ENCODE assay signal across 29 cellular contexts in the genomic region with DNA sequence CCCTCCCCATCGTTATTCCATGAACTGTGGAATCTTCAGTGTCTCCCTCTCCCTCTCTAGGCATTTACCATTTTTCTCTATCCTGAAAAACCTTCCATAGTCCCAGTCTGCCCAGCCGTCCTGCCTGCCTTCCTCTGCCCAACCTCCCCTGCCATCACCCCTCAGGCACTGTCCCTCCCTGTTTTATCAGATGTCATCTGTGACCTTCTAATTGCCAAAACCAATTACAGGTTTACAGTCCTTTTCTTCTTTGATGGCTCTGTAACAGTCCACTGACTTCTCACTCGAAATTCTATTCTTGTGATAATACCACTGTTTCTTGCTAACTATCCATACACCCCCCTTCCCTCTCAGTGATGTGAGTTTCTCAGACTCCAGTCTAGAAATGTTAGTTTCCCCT. TPM values are rescaled to one million over a fixed set of nuclear protein-coding genes. Genes with fewer than 3 reads are reported as not detected.
DNase-seq lines count a peak whose midpoint lies in the region; ATAC-seq and TF ChIP-seq lines count a peak whose summit lies in the region.
"Had no signal": no experiment of that assay in that cellular context is flagged by ENCODE, and none has a peak within 500 bp of the region (broad histone marks: within the 10 kb centered on the region; RNA-seq: fewer than 3 reads in every experiment).

No MANE protein-coding gene starts in this region.

- H3K4me1 Mint-ChIP-seq in T-helper 1 cell treated with Interleukin-12 subunit alpha and Interleukin-12 subunit beta and Interleukin-4 antibody, amounts not matched to agents 30 μg/mL and 1 μg/mL, for 36 hours (ENCODE audit: low read depth) = peaks cover 29% of the 10 kb centered on the region
- H3K4me1 Mint-ChIP-seq in dendritic cell treated with granulocyte-macrophage colony-stimulating factor and Interleukin-4, amounts not matched to agents 40 ng/mL and 50 ng/mL, for 4 days (ENCODE audit: low read depth) = peaks cover 35% of the 10 kb centered on the region
- H3K4me1 Mint-ChIP-seq in osteocyte (ENCODE audit: unreplicated experiment) = peaks cover 16% of the 10 kb centered on the region

- H3K79me2 ChIP-seq in Karpas-422 (ENCODE audit: low read length) = peaks cover 23% of the 10 kb centered on the region

- H3K27ac ChIP-seq in Karpas-422 (ENCODE audit: low read length) = no peak overlapping the region
- H3K27ac ChIP-seq: lower lobe of right lung, prostate gland, RWPE1, stomach, tibial artery, VCaP had no signal

- no peaks in the 10 kb centered on the region for H3K9me3 Mint-ChIP-seq in T-helper 1 cell treated with Interleukin-12 subunit alpha and Interleukin-12 subunit beta and Interleukin-4 antibody, amounts not matched to agents 30 μg/mL and 1 μg/mL, for 36 hours
- no peaks in the 10 kb centered on the region for H3K9me3 Mint-ChIP-seq in dendritic cell treated with granulocyte-macrophage colony-stimulating factor and Interleukin-4, amounts not matched to agents 40 ng/mL and 50 ng/mL, for 4 days
- H3K9me3 Mint-ChIP-seq in osteocyte (ENCODE audit: unreplicated experiment) = no peaks in the 10 kb centered on the region
- H3K9me3 Mint-ChIP-seq: activated CD4-positive, alpha-beta T cell treated with anti-CD3 and anti-CD28 coated beads, Interleukin-2, amount 10 ng/mL, durations not matched to agents 24 days and 14 days; activated naive CD4-positive, alpha-beta T cell treated with anti-CD3 and anti-CD28 coated beads, Interleukin-2, amount 10 ng/mL, durations not matched to agents 7 days and 5 days; activated T-cell treated with anti-CD3 and anti-CD28 coated beads, Interleukin-2, amount 50 U/mL, for 72 hours; endodermal cell had no signal

- H3K4me1 ChIP-seq in Karpas-422 (ENCODE audit: low read length) = peaks cover 32% of the 10 kb centered on the region
- H3K4me1 ChIP-seq: prostate gland had no signal

- H3K36me3 Mint-ChIP-seq in T-helper 1 cell treated with Interleukin-12 subunit alpha and Interleukin-12 subunit beta and Interleukin-4 antibody, amounts not matched to agents 30 μg/mL and 1 μg/mL, for 36 hours (ENCODE audit: low read depth) = no peaks in the 10 kb centered on the region
- peaks cover 13% of the 10 kb centered on the region for H3K36me3 Mint-ChIP-seq in dendritic cell treated with granulocyte-macrophage colony-stimulating factor and Interleukin-4, amounts not matched to agents 40 ng/mL and 50 ng/mL, for 4 days (ENCODE audit: low read depth)
- H3K36me3 Mint-ChIP-seq in osteocyte (ENCODE audit: unreplicated experiment) = no peaks in the 10 kb centered on the region

- no peaks in the 10 kb centered on the region for H3K27me3 ChIP-seq in Karpas-422 (ENCODE audit: low read length)
- H3K27me3 ChIP-seq: MG63, stomach, tibial artery had no signal

- intact Hi-C loops in dendritic cell treated with granulocyte-macrophage colony-stimulating factor and Interleukin-4, amounts not matched to agents 40 ng/mL and 50 ng/mL, for 4 days (cut with micrococcal nuclease) = loop anchor here (5.0 kb wide), 2 partner anchors 54 to 99 kb away; no protein-coding TSS in a partner anchor

- H3K9me3 ChIP-seq in Karpas-422 (ENCODE audit: low read length) = no peaks in the 10 kb centered on the region
- H3K9me3 ChIP-seq: lower lobe of right lung, MG63, prostate gland, stomach, tibial artery had no signal

- no peak for DNase-seq in T-helper 1 cell
- DNase-seq in Karpas-422 = no peak
- DNase-seq in osteocyte (ENCODE audit: extremely low spot score, unreplicated experiment) = no peak
- DNase-seq in stimulated activated CD4-positive, alpha-beta T cell treated with anti-CD3 and anti-CD28 coated beads, Interleukin-1b, Interleukin-23, amount 100 ng/mL, for 48 hours = no peak
- DNase-seq in activated T-cell treated with anti-CD3 and anti-CD28 coated beads, Interleukin-2, amount 50 U/mL, for 48 hours = no peak
- DNase-seq: activated CD4-positive, alpha-beta T cell treated with anti-CD3 and anti-CD28 coated beads, Interleukin-2, amount 10 ng/mL, durations not matched to agents 24 days and 14 days; activated naive CD4-positive, alpha-beta T cell treated with anti-CD3 and anti-CD28 coated beads, Interleukin-2, amount 10 ng/mL, durations not matched to agents 7 days and 5 days; activated T-cell treated with anti-CD3 and anti-CD28 coated beads, Interleukin-2, amount 50 U/mL, for 72 hours; anterior cingulate cortex; cortex of kidney; endodermal cell; foreskin fibroblast; GF-D8; H7; head of caudate nucleus; kidney glomerular epithelial cell; lower lobe of right lung; MG63; NCI-H2081; stomach; T-helper 9 cell; tibial artery had no signal

- peaks cover 19% of the 10 kb centered on the region; the same call in 1 of the 2 replicates for H4K20me1 ChIP-seq in Karpas-422 (ENCODE audit: insufficient read depth, low read depth, low read length)

- peak overlapping the region; percentile 29 for H3K4me3 Mint-ChIP-seq in T-helper 1 cell treated with Interleukin-12 subunit alpha and Interleukin-12 subunit beta and Interleukin-4 antibody, amounts not matched to agents 30 μg/mL and 1 μg/mL, for 36 hours
- H3K4me3 Mint-ChIP-seq in dendritic cell treated with granulocyte-macrophage colony-stimulating factor and Interleukin-4, amounts not matched to agents 40 ng/mL and 50 ng/mL, for 4 days = no peak overlapping the region
- H3K4me3 Mint-ChIP-seq in osteocyte (ENCODE audit: unreplicated experiment) = peak overlapping the region; percentile 31
- H3K4me3 Mint-ChIP-seq: activated CD4-positive, alpha-beta T cell treated with anti-CD3 and anti-CD28 coated beads, Interleukin-2, amount 10 ng/mL, durations not matched to agents 24 days and 14 days; activated naive CD4-positive, alpha-beta T cell treated with anti-CD3 and anti-CD28 coated beads, Interleukin-2, amount 10 ng/mL, durations not matched to agents 7 days and 5 days; activated T-cell treated with anti-CD3 and anti-CD28 coated beads, Interleukin-2, amount 50 U/mL, for 72 hours; endodermal cell had no signal

- H3K9ac ChIP-seq in Karpas-422 (ENCODE audit: low read length) = no peak overlapping the region

- no peaks in the 10 kb centered on the region for H3K9me2 ChIP-seq in Karpas-422 (replicated peaks; ENCODE audit: insufficient read depth, low read length)

- H3K27me3 Mint-ChIP-seq in T-helper 1 cell treated with Interleukin-12 subunit alpha and Interleukin-12 subunit beta and Interleukin-4 antibody, amounts not matched to agents 30 μg/mL and 1 μg/mL, for 36 hours (ENCODE audit: low read depth) = peaks cover 16% of the 10 kb centered on the region
- peaks cover 2% of the 10 kb centered on the region for H3K27me3 Mint-ChIP-seq in dendritic cell treated with granulocyte-macrophage colony-stimulating factor and Interleukin-4, amounts not matched to agents 40 ng/mL and 50 ng/mL, for 4 days
- no peaks in the 10 kb centered on the region for H3K27me3 Mint-ChIP-seq in osteocyte (ENCODE audit: unreplicated experiment)

- TF ChIP-seq CTCF in osteocyte (IDR thresholded peaks at IDR 0.05) = no peak

- no peaks in the 10 kb centered on the region for H3K36me3 ChIP-seq in Karpas-422 (ENCODE audit: insufficient read depth, low read length)
- H3K36me3 ChIP-seq: lower lobe of right lung, MG63, prostate gland, stomach, tibial artery had no signal

- no peak overlapping the region for H3K4me3 ChIP-seq in Karpas-422 (ENCODE audit: low read length)
- H3K4me3 ChIP-seq: lower lobe of right lung, MG63, prostate gland, stomach, tibial artery had no signal

- H3K4me2 ChIP-seq in Karpas-422 (ENCODE audit: low read depth, low read length, poor library complexity, severe bottlenecking) = no peak overlapping the region

- H2AFZ ChIP-seq in Karpas-422 (ENCODE audit: low read length) = peak overlapping the region; percentile 8; the same call in 1 of the 2 replicates

- no peak for ATAC-seq in GM18868 (IDR thresholded peaks at IDR 0.05; ENCODE audit: unreplicated experiment)
- ATAC-seq: activated T-cell treated with anti-CD3 and anti-CD28 coated beads, Interleukin-2, amount 50 U/mL, for 72 hours; esophagus mucosa; lower lobe of right lung had no signal

- no peak overlapping the region for H3K27ac Mint-ChIP-seq in T-helper 1 cell treated with Interleukin-12 subunit alpha and Interleukin-12 subunit beta and Interleukin-4 antibody, amounts not matched to agents 30 μg/mL and 1 μg/mL, for 36 hours
- peak overlapping the region; percentile 27 for H3K27ac Mint-ChIP-seq in dendritic cell treated with granulocyte-macrophage colony-stimulating factor and Interleukin-4, amounts not matched to agents 40 ng/mL and 50 ng/mL, for 4 days
- no peak overlapping the region for H3K27ac Mint-ChIP-seq in osteocyte (ENCODE audit: unreplicated experiment)
- H3K27ac Mint-ChIP-seq: activated CD4-positive, alpha-beta T cell treated with anti-CD3 and anti-CD28 coated beads, Interleukin-2, amount 10 ng/mL, durations not matched to agents 24 days and 14 days; activated naive CD4-positive, alpha-beta T cell treated with anti-CD3 and anti-CD28 coated beads, Interleukin-2, amount 10 ng/mL, durations not matched to agents 7 days and 5 days; activated T-cell treated with anti-CD3 and anti-CD28 coated beads, Interleukin-2, amount 50 U/mL, for 72 hours; endodermal cell had no signal

RNA-seq across cellular contexts. Expression of a gene that starts 2.3 kb away (rescaled TPM):
- total RNA-seq in Karpas-422 (2014; rRNA removed; shearing (Covaris generic); ENCODE audit: low replicate concordance) = 34.5 and 49.2 TPM in 2 replicates
- total RNA-seq in osteocyte = 22.2 and 23.1 TPM in 2 replicates
